3 cellular contexts compared by ENCODE assay signal in genomic region chr5:42337143-42337542, GRCh38.
"Had no signal": no experiment of that assay in that cellular context is flagged by ENCODE, and none has a peak within 500 bp of the region (broad histone marks: within the 10 kb centered on the region; RNA-seq: fewer than 3 reads in every experiment).

No MANE protein-coding gene starts in this region.

- H3K4me3 ChIP-seq: GM12878 had no signal

- ATAC-seq: GM12878 had no signal

- DNase-seq: GDM1, GF-D8 had no signal
